1 cellular context compared by ENCODE assay signal in the genomic region with DNA sequence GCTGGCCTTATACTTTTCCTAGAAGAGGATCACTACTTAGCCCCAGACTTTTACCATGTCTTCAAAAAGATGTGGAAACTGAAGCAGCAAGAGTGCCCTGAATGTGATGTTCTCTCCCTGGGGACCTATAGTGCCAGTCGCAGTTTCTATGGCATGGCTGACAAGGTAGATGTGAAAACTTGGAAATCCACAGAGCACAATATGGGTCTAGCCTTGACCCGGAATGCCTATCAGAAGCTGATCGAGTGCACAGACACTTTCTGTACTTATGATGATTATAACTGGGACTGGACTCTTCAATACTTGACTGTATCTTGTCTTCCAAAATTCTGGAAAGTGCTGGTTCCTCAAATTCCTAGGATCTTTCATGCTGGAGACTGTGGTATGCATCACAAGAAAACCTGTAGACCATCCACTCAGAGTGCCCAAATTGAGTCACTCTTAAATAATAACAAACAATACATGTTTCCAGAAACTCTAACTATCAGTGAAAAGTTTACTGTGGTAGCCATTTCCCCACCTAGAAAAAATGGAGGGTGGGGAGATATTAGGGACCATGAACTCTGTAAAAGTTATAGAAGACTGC.
TF ChIP-seq lines count a peak whose summit lies in the region.

No MANE protein-coding gene starts in this region.

TF ChIP-seq in IMR-90, 13 proteins besides CTCF, POLR2A, EP300 and RAD21 (continued from another document):
- TF ChIP-seq SMC3 (IDR thresholded peaks at IDR 0.05; ENCODE audit: low read depth, low read length): no peak
- TF ChIP-seq RFX5 (IDR thresholded peaks at IDR 0.05; ENCODE audit: low read depth, low read length): no peak
- TF ChIP-seq, protein P1, sequence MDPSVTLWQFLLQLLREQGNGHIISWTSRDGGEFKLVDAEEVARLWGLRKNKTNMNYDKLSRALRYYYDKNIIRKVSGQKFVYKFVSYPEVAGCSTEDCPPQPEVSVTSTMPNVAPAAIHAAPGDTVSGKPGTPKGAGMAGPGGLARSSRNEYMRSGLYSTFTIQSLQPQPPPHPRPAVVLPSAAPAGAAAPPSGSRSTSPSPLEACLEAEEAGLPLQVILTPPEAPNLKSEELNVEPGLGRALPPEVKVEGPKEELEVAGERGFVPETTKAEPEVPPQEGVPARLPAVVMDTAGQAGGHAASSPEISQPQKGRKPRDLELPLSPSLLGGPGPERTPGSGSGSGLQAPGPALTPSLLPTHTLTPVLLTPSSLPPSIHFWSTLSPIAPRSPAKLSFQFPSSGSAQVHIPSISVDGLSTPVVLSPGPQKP (IDR thresholded peaks at IDR 0.05; ENCODE audit: borderline replicate concordance, low read depth, low read length): no peak
- no peak for TF ChIP-seq MAFK (IDR thresholded peaks at IDR 0.05; ENCODE audit: low read depth, low read length)
- no peak for TF ChIP-seq MAZ (IDR thresholded peaks at IDR 0.05; ENCODE audit: borderline replicate concordance, low read depth, low read length)
